ENCODE assay signal across 8 cellular contexts in genomic region chr7:149625339-149625946, GRCh38.
DNase-seq lines count a peak whose midpoint lies in the region; ATAC-seq and TF ChIP-seq lines count a peak whose summit lies in the region.

No MANE protein-coding gene starts in this region.

- peak overlapping the region; percentile 89 for H3K9ac ChIP-seq in SK-N-MC (ENCODE audit: insufficient read length)

- DNase-seq in EL (peak; percentile 62), HK-2 (ENCODE audit: unreplicated experiment) (peak; percentile 50), SK-N-MC (ENCODE audit: low read depth, low spot score) (peak; percentile 37), left ventricle myocardium superior (peak; percentile 74), progenitor cell of endocrine pancreas (ENCODE audit: low spot score, unreplicated experiment) (peak; percentile 30), cerebellar nuclear complex (lab: John Stamatoyannopoulos, UW) (no peak)
- DNase-seq in activated naive CD8-positive, alpha-beta T cell treated with anti-CD3 and anti-CD28 coated beads, Interleukin-2, amount 50 U/mL, for 24 hours, result peak; percentile 68

- peaks cover 43% of the 10 kb centered on the region for H3K4me1 Mint-ChIP-seq in activated naive CD8-positive, alpha-beta T cell treated with anti-CD3 and anti-CD28 coated beads, Interleukin-2, amount 50 U/mL, for 24 hours
- H3K4me1 Mint-ChIP-seq in progenitor cell of endocrine pancreas (ENCODE audit: low read depth), result peaks cover 14% of the 10 kb centered on the region

- H3K36me3 ChIP-seq in SK-N-MC (ENCODE audit: insufficient read depth, low read length), result peaks cover 8% of the 10 kb centered on the region; the same call in 1 of the 2 replicates

- H3K36me3 Mint-ChIP-seq in activated naive CD8-positive, alpha-beta T cell treated with anti-CD3 and anti-CD28 coated beads, Interleukin-2, amount 50 U/mL, for 24 hours (ENCODE audit: low read depth), result peaks cover 15% of the 10 kb centered on the region
- peaks cover 3% of the 10 kb centered on the region for H3K36me3 Mint-ChIP-seq in progenitor cell of endocrine pancreas (ENCODE audit: insufficient read depth)

- intact Hi-C loops in left ventricle myocardium superior (cut with micrococcal nuclease), result no loop called here

- no peaks in the 10 kb centered on the region for H3K9me3 ChIP-seq in SK-N-MC (ENCODE audit: low read depth, low read length)

- H3K27ac Mint-ChIP-seq in activated naive CD8-positive, alpha-beta T cell treated with anti-CD3 and anti-CD28 coated beads, Interleukin-2, amount 50 U/mL, for 24 hours, result peak overlapping the region; percentile 27
- H3K27ac Mint-ChIP-seq in progenitor cell of endocrine pancreas, result peak overlapping the region; percentile 59

- peak overlapping the region; percentile 92 for H3K4me3 ChIP-seq in SK-N-MC

- H3K4me3 Mint-ChIP-seq in activated naive CD8-positive, alpha-beta T cell treated with anti-CD3 and anti-CD28 coated beads, Interleukin-2, amount 50 U/mL, for 24 hours, result peak overlapping the region; percentile 80
- H3K4me3 Mint-ChIP-seq in progenitor cell of endocrine pancreas (ENCODE audit: low read depth), result peak overlapping the region; percentile 84

- ATAC-seq in activated naive CD8-positive, alpha-beta T cell treated with anti-CD3 and anti-CD28 coated beads, Interleukin-2, amount 50 U/mL, for 24 hours, result no peak
- ATAC-seq in left ventricle myocardium superior, result peak; percentile 57
- ATAC-seq in GM21723 (IDR thresholded peaks at IDR 0.05; ENCODE audit: unreplicated experiment), result no peak

- H3K27ac ChIP-seq in SK-N-MC, result no peak overlapping the region

- no peaks in the 10 kb centered on the region for H3K9me3 Mint-ChIP-seq in activated naive CD8-positive, alpha-beta T cell treated with anti-CD3 and anti-CD28 coated beads, Interleukin-2, amount 50 U/mL, for 24 hours
- no peaks in the 10 kb centered on the region for H3K9me3 Mint-ChIP-seq in progenitor cell of endocrine pancreas (ENCODE audit: low read depth)

- TF ChIP-seq CTCF in progenitor cell of endocrine pancreas (IDR thresholded peaks at IDR 0.05; ENCODE audit: unreplicated experiment), result peak; percentile 75

- H3K27me3 Mint-ChIP-seq in activated naive CD8-positive, alpha-beta T cell treated with anti-CD3 and anti-CD28 coated beads, Interleukin-2, amount 50 U/mL, for 24 hours, result peaks cover 9% of the 10 kb centered on the region
- peaks cover 9% of the 10 kb centered on the region for H3K27me3 Mint-ChIP-seq in progenitor cell of endocrine pancreas

Comparison
In these comparisons a context has a peak if more than half of its experiments do, and no peak if none do; other contexts are left out.
1. DNase-seq: peak in EL (single experiment), HK-2 (single experiment), SK-N-MC (single experiment), activated naive CD8-positive, alpha-beta T cell treated with anti-CD3 and anti-CD28 coated beads, Interleukin-2, amount 50 U/mL, for 24 hours (single experiment), left ventricle myocardium superior (single experiment) and progenitor cell of endocrine pancreas (single experiment); none in cerebellar nuclear complex (0 of 2).